Comparison of ENCODE assay signal across 8 cellular contexts in the genomic region with DNA sequence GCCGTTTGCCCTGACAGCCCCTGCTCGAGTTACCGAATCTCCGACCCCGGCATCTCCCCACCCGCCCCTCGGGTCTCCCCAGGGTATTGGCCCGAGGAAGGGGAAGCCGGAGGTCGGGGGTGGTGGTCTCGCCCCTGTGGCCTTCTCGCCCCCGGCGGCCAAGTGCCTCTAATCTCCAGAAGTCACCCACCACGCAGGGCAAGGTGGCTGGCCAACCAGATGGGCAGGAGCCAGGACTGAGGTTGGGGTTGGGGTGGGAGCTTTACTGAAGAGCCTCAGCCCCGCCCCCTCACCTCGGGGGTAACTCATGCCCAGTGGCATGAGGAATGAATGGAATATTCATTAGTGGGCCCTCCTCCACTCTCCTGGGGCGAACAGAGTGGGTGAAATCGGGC. TPM values are rescaled to one million over a fixed set of nuclear protein-coding genes. Genes with fewer than 3 reads are reported as not detected.
A peak's percentile ranks its signal among the peaks of the same experiment; 100 is the strongest.
DNase-seq lines count a peak whose midpoint lies in the region; ATAC-seq and TF ChIP-seq lines count a peak whose summit lies in the region.

No MANE protein-coding gene starts in this region.

- no peaks in the 10 kb centered on the region for H3K9me3 ChIP-seq in body of pancreas

- no peak for TF ChIP-seq POLR2A in body of pancreas (IDR thresholded peaks at IDR 0.05)

- peaks cover 25% of the 10 kb centered on the region for H3K4me1 ChIP-seq in body of pancreas

- DNase-seq in NCI-H146 (lab: John Stamatoyannopoulos, UW) = peak; percentile 50
- no peak for DNase-seq in NCI-H146 treated with DMSO at 0.1 percent for 48 hours (lab: John Stamatoyannopoulos, UW; ENCODE audit: unreplicated experiment)
- peak; percentile 10 for DNase-seq in NCI-H1105 (lab: John Stamatoyannopoulos, UW)
- peak; percentile 22 to 43 (median 27) for DNase-seq in body of pancreas
- peak; percentile 74 for DNase-seq in kidney tubule cell (ENCODE audit: low spot score)
- no peak for DNase-seq in stimulated activated naive CD8-positive, alpha-beta T cell treated with anti-CD3 and anti-CD28 coated beads, Interleukin-15, amount 100 ng/mL, for 72 hours
- no peak for DNase-seq in GF-D8 (lab: John Stamatoyannopoulos, UW)
- DNase-seq in globus pallidus (ENCODE audit: low spot score) = no peak

- H3K4me3 ChIP-seq in body of pancreas = peak overlapping the region; percentile 77 to 91

- H3K36me3 ChIP-seq in body of pancreas (replicated peaks in 1 of 2; ENCODE audit: insufficient read depth in 1 of 2, low read depth in 2 of 2) = peaks cover 6 to 7% of the 10 kb centered on the region in 2 donors

- H3K4me3 Mint-ChIP-seq in stimulated activated naive CD8-positive, alpha-beta T cell treated with anti-CD3 and anti-CD28 coated beads, Interleukin-15, amount 100 ng/mL, for 72 hours = peak overlapping the region; percentile 75 to 83

- H3K4me1 Mint-ChIP-seq in stimulated activated naive CD8-positive, alpha-beta T cell treated with anti-CD3 and anti-CD28 coated beads, Interleukin-15, amount 100 ng/mL, for 72 hours = peaks cover 38% of the 10 kb centered on the region

- H3K9me3 Mint-ChIP-seq in stimulated activated naive CD8-positive, alpha-beta T cell treated with anti-CD3 and anti-CD28 coated beads, Interleukin-15, amount 100 ng/mL, for 72 hours = no peaks in the 10 kb centered on the region

- TF ChIP-seq CTCF in body of pancreas (IDR thresholded peaks at IDR 0.05) = no peak

- no peak for ATAC-seq in body of pancreas
- ATAC-seq in stimulated activated naive CD8-positive, alpha-beta T cell treated with anti-CD3 and anti-CD28 coated beads, Interleukin-15, amount 100 ng/mL, for 72 hours = peak; percentile 25

- intact Hi-C loops in body of pancreas (cut with DNase I) = loop anchor here (10.0 kb wide), 1 partner anchor 48 kb away; a partner anchor contains a TSS

- no peaks in the 10 kb centered on the region for H3K27me3 Mint-ChIP-seq in stimulated activated naive CD8-positive, alpha-beta T cell treated with anti-CD3 and anti-CD28 coated beads, Interleukin-15, amount 100 ng/mL, for 72 hours

- peak overlapping the region in 1 of 2 donors; percentile 80 for H3K27ac Mint-ChIP-seq in stimulated activated naive CD8-positive, alpha-beta T cell treated with anti-CD3 and anti-CD28 coated beads, Interleukin-15, amount 100 ng/mL, for 72 hours

- 0 to 1% methylated on average over 8 to 15 of the region's 19 CpGs for WGBS in body of pancreas, 2 donors

- H3K27me3 ChIP-seq in body of pancreas = no peaks in the 10 kb centered on the region

- H3K27ac ChIP-seq in body of pancreas = peak overlapping the region in 1 of 4 donors; percentile 56

RNA-seq across cellular contexts. Expression of a gene that starts 0.6 kb away (rescaled TPM):
- total RNA-seq in body of pancreas = 10 to 100 TPM in 1 of 2 donors, 1 to 10 TPM in 1; 7.0 to 16.5 TPM

RNA-seq across cellular contexts. Expression of a gene that starts 9.1 kb away (rescaled TPM):
- 1 to 10 TPM; 7.3 to 7.9 TPM for total RNA-seq in body of pancreas

RNA-seq across cellular contexts. Expression of a gene that starts 47.6 kb away (rescaled TPM):
- total RNA-seq in body of pancreas = 10 to 100 TPM; 36.3 to 43.8 TPM

RNA-seq across cellular contexts. Expression of a gene that starts 57.5 kb away (rescaled TPM):
- 1 to 10 TPM; 2.6 TPM for total RNA-seq in body of pancreas

RNA-seq across cellular contexts. Expression of a gene that starts 57.6 kb away (rescaled TPM):
- 10 to 100 TPM; 37.4 to 78.1 TPM for total RNA-seq in body of pancreas

Comparison
In these comparisons a context has a peak if more than half of its experiments do, and no peak if none do; other contexts are left out.
1. DNase-seq: peak in NCI-H146 (single experiment), NCI-H1105 (single experiment), body of pancreas (4 of 4) and kidney tubule cell (single experiment); none in NCI-H146 treated with DMSO at 0.1 percent for 48 hours (single experiment), stimulated activated naive CD8-positive, alpha-beta T cell treated with anti-CD3 and anti-CD28 coated beads, Interleukin-15, amount 100 ng/mL, for 72 hours (0 of 2), GF-D8 (single experiment) and globus pallidus (single experiment).